1 cellular context compared by ENCODE assay signal in the genomic region with DNA sequence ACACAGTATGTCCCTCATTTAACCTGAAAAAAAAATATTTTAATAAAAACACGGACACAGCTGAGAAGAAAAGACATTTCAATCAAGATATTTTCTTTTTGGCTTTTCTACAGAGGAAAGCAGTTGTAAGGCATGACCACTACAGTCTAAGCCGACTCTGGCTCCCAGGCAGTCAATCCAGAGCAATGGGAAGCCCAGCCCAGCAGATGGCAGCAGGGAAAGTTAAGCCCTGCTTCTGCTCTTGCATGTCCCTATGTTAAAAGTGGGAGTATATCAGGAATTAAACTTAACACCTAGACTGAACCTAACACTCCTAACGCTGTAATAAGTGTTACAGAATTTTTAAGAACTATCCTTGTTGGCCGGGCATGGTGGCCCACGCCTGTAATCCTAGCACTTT.
TF ChIP-seq lines count a peak whose summit lies in the region.

No MANE protein-coding gene starts in this region.

TF ChIP-seq in endothelial cell of umbilical vein, 7 proteins besides CTCF, POLR2A, EP300 and RAD21 (continued from another document):
- TF ChIP-seq MYC (IDR thresholded peaks at IDR 0.05; ENCODE audit: low read depth, low read length) (no peak), POLR2AphosphoS5 (IDR thresholded peaks at IDR 0.05; ENCODE audit: insufficient read depth, low read depth, low read length) (no peak), GATA2 (IDR thresholded peaks at IDR 0.05; ENCODE audit: insufficient read depth, insufficient read length, low read depth, low read length) (no peak)
TF ChIP-seq in endothelial cell of umbilical vein: peak in this region for 0.
